Comparison of ENCODE assay signal across 17 cellular contexts in genomic region chr12:79549531-79550271, GRCh38.
DNase-seq lines count a peak whose midpoint lies in the region; ATAC-seq, FAIRE-seq and TF ChIP-seq lines count a peak whose summit lies in the region.
"Had no signal": no experiment of that assay in that cellular context is flagged by ENCODE, and none has a peak within 500 bp of the region (broad histone marks: within the 10 kb centered on the region; RNA-seq: fewer than 3 reads in every experiment).

No MANE protein-coding gene starts in this region.

- H3K4me1 ChIP-seq in SJSA1 (replicated peaks) (peaks cover 46% of the 10 kb centered on the region), pancreas (peaks cover 15 to 29% (median 27%) of the 10 kb centered on the region in 3 donors)
- H3K4me1 ChIP-seq: BLaER1 treated with 17β-estradiol and CSF1 and Interleukin-3, amounts not matched to agents 10 nM and 100 nM had no signal

- H3K27me3 ChIP-seq in SJSA1 (replicated peaks) (no peaks in the 10 kb centered on the region), pancreas (no peaks in the 10 kb centered on the region)
- H3K27me3 ChIP-seq: BLaER1 treated with 17β-estradiol and CSF1 and Interleukin-3, amounts not matched to agents 10 nM and 100 nM; dorsolateral prefrontal cortex had no signal

- no peak for FAIRE-seq in pancreas (lab: Jason Lieb, UNC)

- H3K4me3 ChIP-seq in SJSA1 (no peak overlapping the region), fibroblast of villous mesenchyme (ENCODE audit: low read depth, low read length) (no peak overlapping the region), pancreas (no peak overlapping the region)
- H3K4me3 ChIP-seq: BLaER1 treated with 17β-estradiol and CSF1 and Interleukin-3, amounts not matched to agents 10 nM and 100 nM; dorsolateral prefrontal cortex; mucosa of descending colon; prostate gland had no signal

- intact Hi-C loops in pancreas (cut with DNase I), result no loop called here

- peaks cover 14% of the 10 kb centered on the region for H3K36me3 ChIP-seq in SJSA1
- peaks cover 0 to 9% (median 0%) of the 10 kb centered on the region in 3 donors for H3K36me3 ChIP-seq in pancreas
- H3K36me3 ChIP-seq: prostate gland had no signal

- H3K9me3 ChIP-seq in SJSA1 (replicated peaks) (no peaks in the 10 kb centered on the region), pancreas (no peaks in the 10 kb centered on the region)
- H3K9me3 ChIP-seq: prostate gland had no signal

- H3K27ac ChIP-seq in SJSA1 (peak overlapping the region; percentile 99), pancreas (peak overlapping the region in 2 of 4 donors; percentile 23 to 62)
- H3K27ac ChIP-seq: BLaER1 treated with 17β-estradiol and CSF1 and Interleukin-3, amounts not matched to agents 10 nM and 100 nM; dorsolateral prefrontal cortex had no signal

- TF ChIP-seq CTCF in fibroblast of villous mesenchyme (IDR thresholded peaks at IDR 0.05; ENCODE audit: insufficient read depth, low read depth, low read length) (no peak), pancreas (IDR thresholded peaks at IDR 0.05) (no peak)

- DNase-seq in EH (ENCODE audit: low read depth), result peak; percentile 48
- DNase-seq in SJSA1 (ENCODE audit: low read depth in 1 of 2, low spot score in 2 of 2), result peak in 1 of 2 experiments; percentile 24
- peak; percentile 52 for DNase-seq in fibroblast of villous mesenchyme (ENCODE audit: low read depth)
- no peak for DNase-seq in pancreas
- no peak for DNase-seq in activated CD4-positive, CD25-positive, alpha-beta regulatory T cell treated with anti-CD3 and anti-CD28 coated beads, Interleukin-2, amount 50 U/mL, for 72 hours
- no peak for DNase-seq in stimulated activated CD4-positive, alpha-beta T cell treated with anti-CD3 and anti-CD28 coated beads, Interleukin-12 subunit alpha, Interleukin-12 subunit beta, amount 100 ng/mL, for 4 hours
- no peak for DNase-seq in cerebellar cortex (ENCODE audit: low spot score)
- no peak for DNase-seq in activated CD4-positive, alpha-beta T cell treated with anti-CD3 and anti-CD28 coated beads, Interleukin-2, amount 50 U/mL, for 48 hours
- DNase-seq: activated CD4-positive, alpha-beta T cell treated with anti-CD3 and anti-CD28 coated beads for 48 hours; activated naive CD8-positive, alpha-beta T cell treated with anti-CD3 and anti-CD28 coated beads, Interleukin-2, amount 50 U/mL, for 24 hours; activated T-cell treated with anti-CD3 and anti-CD28 coated beads, Interleukin-2, amount 50 U/mL, for 24 hours; dorsolateral prefrontal cortex; KG1; mucosa of descending colon; NCI-H526 had no signal

- ATAC-seq in pancreas, result peak; percentile 25 to 81 (median 68)
- ATAC-seq: activated naive CD8-positive, alpha-beta T cell treated with anti-CD3 and anti-CD28 coated beads, Interleukin-2, amount 50 U/mL, for 24 hours; mucosa of descending colon had no signal

- WGBS in pancreas, 2 donors, result 70 to 75% methylated on average over 4 of the region's 4 CpGs

Comparison
In these comparisons a context has a peak if more than half of its experiments do, and no peak if none do; other contexts are left out.
1. DNase-seq: peak in EH (single experiment) and fibroblast of villous mesenchyme (single experiment); none in pancreas (0 of 6), activated CD4-positive, CD25-positive, alpha-beta regulatory T cell treated with anti-CD3 and anti-CD28 coated beads, Interleukin-2, amount 50 U/mL, for 72 hours (single experiment), stimulated activated CD4-positive, alpha-beta T cell treated with anti-CD3 and anti-CD28 coated beads, Interleukin-12 subunit alpha, Interleukin-12 subunit beta, amount 100 ng/mL, for 4 hours (single experiment), cerebellar cortex (single experiment) and activated CD4-positive, alpha-beta T cell treated with anti-CD3 and anti-CD28 coated beads, Interleukin-2, amount 50 U/mL, for 48 hours (0 of 2).